ENCODE assay signal across 12 cellular contexts in genomic region chr6:147586044-147586443, GRCh38.
DNase-seq lines count a peak whose midpoint lies in the region; ATAC-seq and TF ChIP-seq lines count a peak whose summit lies in the region.
"Had no signal": no experiment of that assay in that cellular context is flagged by ENCODE, and none has a peak within 500 bp of the region (broad histone marks: within the 10 kb centered on the region; RNA-seq: fewer than 3 reads in every experiment).

No MANE protein-coding gene starts in this region.

- POLR2A ChIA-PET in MCF 10A (lab: Yijun Ruan, JAX): interaction anchor here (1.1 kb wide), 1 partner anchor 11 kb away, joined by 3 read pairs; no protein-coding TSS in a partner anchor

- no peak overlapping the region for H3K4me2 ChIP-seq in MM.1S (ENCODE audit: low read depth, low read length)

- no peak overlapping the region for H3K9ac ChIP-seq in MM.1S (ENCODE audit: low read length)

- BruUV-seq in MCF 10A (replicated peaks; lab: Mats Ljungman, UMichigan): no TSS peak

- no peaks in the 10 kb centered on the region for H3K9me2 ChIP-seq in MM.1S (replicated peaks; ENCODE audit: insufficient read depth, low read length)

- no peak for TF ChIP-seq CTCF in MCF 10A (IDR thresholded peaks at IDR 0.05; ENCODE audit: unreplicated experiment)
- TF ChIP-seq CTCF in breast epithelium (IDR thresholded peaks at IDR 0.05): no peak
- TF ChIP-seq CTCF in MM.1S (IDR thresholded peaks at IDR 0.05; ENCODE audit: low read length): no peak

- no peaks in the 10 kb centered on the region for H3K36me3 Mint-ChIP-seq in MCF 10A (ENCODE audit: insufficient read depth, unreplicated experiment)
- no peaks in the 10 kb centered on the region for H3K36me3 Mint-ChIP-seq in stimulated activated naive B cell treated with anti-CD40 and anti-IgM and Interleukin-4, amounts not matched to agents 10 μg/mL and 1 μg/mL and 100 μg/mL, for 72 hours

- no peaks in the 10 kb centered on the region for H3F3A ChIP-seq in MM.1S (ENCODE audit: insufficient read depth, low read length)

- H2AFZ ChIP-seq in MM.1S (ENCODE audit: low read length): no peak overlapping the region

- CTCF ChIA-PET in MCF 10A (lab: Yijun Ruan, JAX): no interaction called here

- no peaks in the 10 kb centered on the region for H3K79me2 ChIP-seq in MM.1S (ENCODE audit: low read length)

- no peak overlapping the region for H3K27ac Mint-ChIP-seq in MCF 10A (ENCODE audit: low read depth, unreplicated experiment)
- no peak overlapping the region for H3K27ac Mint-ChIP-seq in stimulated activated naive B cell treated with anti-CD40 and anti-IgM and Interleukin-4, amounts not matched to agents 10 μg/mL and 1 μg/mL and 100 μg/mL, for 72 hours
- H3K27ac Mint-ChIP-seq: activated CD4-positive, alpha-beta T cell treated with anti-CD3 and anti-CD28 coated beads, Interleukin-2, amount 10 ng/mL, durations not matched to agents 7 days and 5 days; T-helper 1 cell treated with Interleukin-12 subunit alpha and Interleukin-12 subunit beta and Interleukin-4 antibody, amounts not matched to agents 30 μg/mL and 1 μg/mL, for 36 hours had no signal

- H3K9me3 ChIP-seq in breast epithelium (no peaks in the 10 kb centered on the region), MM.1S (replicated peaks; ENCODE audit: insufficient read depth, low read length) (no peaks in the 10 kb centered on the region)
- H3K9me3 ChIP-seq: tibial nerve had no signal

- H3K9me3 Mint-ChIP-seq in MCF 10A (ENCODE audit: unreplicated experiment): no peaks in the 10 kb centered on the region
- peaks cover 0 to 2% of the 10 kb centered on the region in 2 donors for H3K9me3 Mint-ChIP-seq in stimulated activated naive B cell treated with anti-CD40 and anti-IgM and Interleukin-4, amounts not matched to agents 10 μg/mL and 1 μg/mL and 100 μg/mL, for 72 hours
- H3K9me3 Mint-ChIP-seq: activated CD4-positive, alpha-beta T cell treated with anti-CD3 and anti-CD28 coated beads, Interleukin-2, amount 10 ng/mL, durations not matched to agents 7 days and 5 days; T-helper 1 cell treated with Interleukin-12 subunit alpha and Interleukin-12 subunit beta and Interleukin-4 antibody, amounts not matched to agents 30 μg/mL and 1 μg/mL, for 36 hours had no signal

- H3K4me3 ChIP-seq in breast epithelium: no peak overlapping the region
- no peak overlapping the region for H3K4me3 ChIP-seq in MM.1S (ENCODE audit: low read length)
- H3K4me3 ChIP-seq: tibial nerve had no signal

- peaks cover 6% of the 10 kb centered on the region for H3K4me1 Mint-ChIP-seq in MCF 10A (ENCODE audit: insufficient read depth, unreplicated experiment)
- no peaks in the 10 kb centered on the region for H3K4me1 Mint-ChIP-seq in stimulated activated naive B cell treated with anti-CD40 and anti-IgM and Interleukin-4, amounts not matched to agents 10 μg/mL and 1 μg/mL and 100 μg/mL, for 72 hours
- H3K4me1 Mint-ChIP-seq: activated CD4-positive, alpha-beta T cell treated with anti-CD3 and anti-CD28 coated beads, Interleukin-2, amount 10 ng/mL, durations not matched to agents 7 days and 5 days had no signal

- H3K27ac ChIP-seq in breast epithelium: no peak overlapping the region
- H3K27ac ChIP-seq in MM.1S (ENCODE audit: low read length): no peak overlapping the region
- H3K27ac ChIP-seq: tibial nerve had no signal

- ATAC-seq in left ventricle myocardium superior (peak; percentile 86), GM21526 (IDR thresholded peaks at IDR 0.05; ENCODE audit: low FRiP score, unreplicated experiment) (no peak)
- ATAC-seq in stimulated activated naive B cell treated with anti-CD40 and anti-IgM and Interleukin-4, amounts not matched to agents 10 μg/mL and 1 μg/mL and 100 μg/mL, for 72 hours (replicated peaks): no peak

- TF ChIP-seq POLR2A in breast epithelium (IDR thresholded peaks at IDR 0.05): no peak

- intact Hi-C loops in MCF 10A (cut with micrococcal nuclease) (no loop called here), breast epithelium (cut with DNase I; ENCODE audit: low total_unique reads) (no loop called here), left ventricle myocardium superior (cut with micrococcal nuclease) (no loop called here)

- DNase-seq in MCF 10A (ENCODE audit: unreplicated experiment): peak; percentile 68
- DNase-seq in breast epithelium (ENCODE audit: low spot score in 2 of 2): no peak
- DNase-seq in cerebellar cortex (ENCODE audit: low spot score): peak; percentile 47
- DNase-seq in left ventricle myocardium superior: no peak
- DNase-seq in ureter (ENCODE audit: low spot score): peak; percentile 53
- DNase-seq in stimulated activated naive B cell treated with anti-CD40 and anti-IgM and Interleukin-4, amounts not matched to agents 10 μg/mL and 1 μg/mL and 100 μg/mL, for 72 hours: no peak
- no peak for DNase-seq in MM.1S
- DNase-seq: activated CD4-positive, alpha-beta T cell treated with anti-CD3 and anti-CD28 coated beads, Interleukin-2, amount 10 ng/mL, durations not matched to agents 7 days and 5 days; hypothalamus had no signal

- H4K20me1 ChIP-seq in MM.1S (ENCODE audit: insufficient read depth, low read length): no peaks in the 10 kb centered on the region

- H3K4me1 ChIP-seq in breast epithelium: no peaks in the 10 kb centered on the region
- H3K4me1 ChIP-seq in MM.1S (ENCODE audit: low read length): no peaks in the 10 kb centered on the region

- H3K4me3 Mint-ChIP-seq in MCF 10A (ENCODE audit: unreplicated experiment): no peak overlapping the region
- no peak overlapping the region for H3K4me3 Mint-ChIP-seq in stimulated activated naive B cell treated with anti-CD40 and anti-IgM and Interleukin-4, amounts not matched to agents 10 μg/mL and 1 μg/mL and 100 μg/mL, for 72 hours
- H3K4me3 Mint-ChIP-seq: activated CD4-positive, alpha-beta T cell treated with anti-CD3 and anti-CD28 coated beads, Interleukin-2, amount 10 ng/mL, durations not matched to agents 7 days and 5 days; T-helper 1 cell treated with Interleukin-12 subunit alpha and Interleukin-12 subunit beta and Interleukin-4 antibody, amounts not matched to agents 30 μg/mL and 1 μg/mL, for 36 hours had no signal

- no peaks in the 10 kb centered on the region for H3K27me3 Mint-ChIP-seq in MCF 10A (ENCODE audit: insufficient read depth, unreplicated experiment)
- H3K27me3 Mint-ChIP-seq in stimulated activated naive B cell treated with anti-CD40 and anti-IgM and Interleukin-4, amounts not matched to agents 10 μg/mL and 1 μg/mL and 100 μg/mL, for 72 hours: no peaks in the 10 kb centered on the region
- H3K27me3 Mint-ChIP-seq: activated CD4-positive, alpha-beta T cell treated with anti-CD3 and anti-CD28 coated beads, Interleukin-2, amount 10 ng/mL, durations not matched to agents 7 days and 5 days had no signal

- H3K27me3 ChIP-seq in breast epithelium: no peaks in the 10 kb centered on the region
- no peaks in the 10 kb centered on the region for H3K27me3 ChIP-seq in MM.1S (replicated peaks; ENCODE audit: insufficient read depth, low read length)
- H3K27me3 ChIP-seq: tibial nerve had no signal

- H3K36me3 ChIP-seq in breast epithelium: no peaks in the 10 kb centered on the region
- no peaks in the 10 kb centered on the region for H3K36me3 ChIP-seq in MM.1S (replicated peaks; ENCODE audit: insufficient read depth, low read length)
- H3K36me3 ChIP-seq: tibial nerve had no signal

Comparison
In these comparisons a context has a peak if more than half of its experiments do, and no peak if none do; other contexts are left out.
1. DNase-seq: peak in MCF 10A (single experiment), cerebellar cortex (single experiment) and ureter (single experiment); none in breast epithelium (0 of 2), left ventricle myocardium superior (single experiment), stimulated activated naive B cell treated with anti-CD40 and anti-IgM and Interleukin-4, amounts not matched to agents 10 μg/mL and 1 μg/mL and 100 μg/mL, for 72 hours (single experiment) and MM.1S (single experiment).